Comparison of ENCODE assay signal across 10 cellular contexts in the genomic region with DNA sequence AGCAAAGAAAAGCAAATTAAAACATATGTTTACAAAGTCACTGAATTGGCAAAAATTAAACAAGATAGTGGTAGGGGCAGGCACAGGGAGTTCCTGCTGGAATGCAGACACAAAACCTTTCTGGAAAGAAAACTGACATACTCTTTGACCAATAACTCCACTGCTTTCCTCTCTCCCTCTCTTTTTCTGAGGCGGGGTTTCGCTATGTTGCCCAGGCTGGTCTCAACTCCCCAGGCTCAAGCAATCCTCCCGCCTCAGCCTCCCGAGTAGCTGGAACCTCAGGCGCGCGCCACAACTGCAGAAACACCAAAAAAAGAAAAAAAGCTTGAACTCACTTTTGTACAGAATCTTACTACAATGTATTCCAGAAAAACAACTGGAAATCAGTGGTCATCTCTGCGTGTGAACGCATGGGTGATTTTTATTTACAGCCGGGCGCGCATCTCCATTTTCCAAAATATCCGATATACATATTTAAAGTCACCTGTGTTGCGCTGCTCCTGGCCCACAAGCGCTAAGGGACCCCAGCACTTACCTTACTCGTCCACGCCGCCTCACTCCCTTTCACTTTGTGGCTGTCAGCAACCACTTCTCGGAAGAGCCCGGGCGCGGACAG. TPM values are rescaled to one million over a fixed set of nuclear protein-coding genes. Genes with fewer than 3 reads are reported as not detected.
DNase-seq lines count a peak whose midpoint lies in the region; ATAC-seq and TF ChIP-seq lines count a peak whose summit lies in the region.
"Had no signal": no experiment of that assay in that cellular context is flagged by ENCODE, and none has a peak within 500 bp of the region (broad histone marks: within the 10 kb centered on the region; RNA-seq: fewer than 3 reads in every experiment).

No MANE protein-coding gene starts in this region.

- no peak overlapping the region for H3K14ac ChIP-seq in neuronal stem cell (ENCODE audit: low read length)

- H3K9ac ChIP-seq in neuronal stem cell (ENCODE audit: low read depth, low read length, poor library complexity): no peak overlapping the region

- no peaks in the 10 kb centered on the region for H3K9me3 ChIP-seq in CD4-positive, CD25-positive, alpha-beta regulatory T cell (ENCODE audit: control insufficient read depth in 2 of 2, low read length in 2 of 2)
- H3K9me3 ChIP-seq in neuronal stem cell (replicated peaks in 1 of 2; ENCODE audit: control insufficient read depth in 2 of 2, insufficient read depth in 1 of 2, low read depth in 1 of 2, low read length in 2 of 2): no peaks in the 10 kb centered on the region

- H3K79me1 ChIP-seq in neuronal stem cell (ENCODE audit: low read depth, low read length): peaks cover 5% of the 10 kb centered on the region

- peak overlapping the region; percentile 95 for H3K27ac ChIP-seq in CD4-positive, CD25-positive, alpha-beta regulatory T cell (ENCODE audit: insufficient read depth, low read length, poor library complexity, severe bottlenecking)
- H3K27ac ChIP-seq in neuronal stem cell (replicated peaks; ENCODE audit: low read length): peak overlapping the region; percentile 67

- H2AFZ ChIP-seq in neuronal stem cell (ENCODE audit: low read length): peak overlapping the region; percentile 84

- H4K8ac ChIP-seq in neuronal stem cell (ENCODE audit: low read depth, low read length): no peak overlapping the region

- peak overlapping the region; percentile 95 to 99 (median 98) for H3K4me3 Mint-ChIP-seq in CD4-positive, CD25-positive, alpha-beta regulatory T cell
- H3K4me3 Mint-ChIP-seq in WTC11: peak overlapping the region; percentile 99

- POLR2A ChIA-PET in WTC11 (lab: Charles Lee): interaction anchor here (0.6 to 1.3 kb wide), 3 partner anchors 26 to 199 kb away, joined by 3 to 6 read pairs (median 6); no protein-coding TSS in a partner anchor

- CTCF ChIA-PET in WTC11 (lab: Charles Lee): interaction anchor here (0.5 to 2.6 kb wide), 10 partner anchors 14 to 816 kb away, joined by 3 to 16 read pairs (median 7); no protein-coding TSS in a partner anchor

- no peak overlapping the region for H3K23ac ChIP-seq in neuronal stem cell (ENCODE audit: low read depth, low read length, poor library complexity)

- peak overlapping the region; percentile 52 for H3K4me2 ChIP-seq in neuronal stem cell (ENCODE audit: insufficient read depth, low read length, poor library complexity, severe bottlenecking)

- H3K9me3 Mint-ChIP-seq in CD4-positive, CD25-positive, alpha-beta regulatory T cell: no peaks in the 10 kb centered on the region
- no peaks in the 10 kb centered on the region for H3K9me3 Mint-ChIP-seq in WTC11

- DNase-seq in CD4-positive, CD25-positive, alpha-beta regulatory T cell: peak in 1 of 3 donors; percentile 18
- no peak for DNase-seq in WTC11 (ENCODE audit: low spot score)
- DNase-seq in fibroblast of the aortic adventitia (ENCODE audit: low read depth): peak; percentile 86
- peak; percentile 17 for DNase-seq in neuronal stem cell (ENCODE audit: low spot score)
- no peak for DNase-seq in stimulated activated CD4-positive, alpha-beta T cell treated with anti-CD3 and anti-CD28 coated beads, Interleukin-4, amount 100 ng/mL, for 24 hours
- no peak for DNase-seq in ureter (ENCODE audit: low spot score)

- no peak overlapping the region for H2BK12ac ChIP-seq in neuronal stem cell (ENCODE audit: low read length)

- H3K4me1 Mint-ChIP-seq in CD4-positive, CD25-positive, alpha-beta regulatory T cell: peaks cover 27 to 68% (median 43%) of the 10 kb centered on the region in 4 donors
- H3K4me1 Mint-ChIP-seq in WTC11: peaks cover 11% of the 10 kb centered on the region

- H3K36me3 ChIP-seq in CD4-positive, CD25-positive, alpha-beta regulatory T cell (ENCODE audit: control insufficient read depth, insufficient read depth, low read length): peaks cover 44% of the 10 kb centered on the region
- H3K36me3 ChIP-seq in neuronal stem cell (replicated peaks in 1 of 2; ENCODE audit: control insufficient read depth in 2 of 2, insufficient read depth in 2 of 2, low read length in 2 of 2): peaks cover 20 to 61% of the 10 kb centered on the region in 2 donors

- H3K27me3 ChIP-seq in CD4-positive, CD25-positive, alpha-beta regulatory T cell (ENCODE audit: control insufficient read depth, insufficient read depth, low read length): no peaks in the 10 kb centered on the region
- no peaks in the 10 kb centered on the region for H3K27me3 ChIP-seq in neuronal stem cell (ENCODE audit: control insufficient read depth in 3 of 3, insufficient read depth in 3 of 3, low read depth in 1 of 3, low read length in 3 of 3)

- no peaks in the 10 kb centered on the region for H3K27me3 Mint-ChIP-seq in CD4-positive, CD25-positive, alpha-beta regulatory T cell
- H3K27me3 Mint-ChIP-seq in WTC11 (ENCODE audit: low read depth): no peaks in the 10 kb centered on the region

- H3K4me3 ChIP-seq in CD4-positive, CD25-positive, alpha-beta regulatory T cell (ENCODE audit: low read depth, low read length): peak overlapping the region; percentile 89
- H3K4me3 ChIP-seq in fibroblast of the aortic adventitia (ENCODE audit: low read depth, low read length) (peak overlapping the region; percentile 95), neuronal stem cell (ENCODE audit: low read length in 2 of 2) (peak overlapping the region; percentile 86 to 93)

- H2AK5ac ChIP-seq in neuronal stem cell (ENCODE audit: low read depth, low read length): no peak overlapping the region

- peak overlapping the region; percentile 62 for H3K18ac ChIP-seq in neuronal stem cell (ENCODE audit: low read length)

- no peak overlapping the region for H3K4ac ChIP-seq in neuronal stem cell (ENCODE audit: low read length)

- peaks cover 42% of the 10 kb centered on the region for H3K4me1 ChIP-seq in CD4-positive, CD25-positive, alpha-beta regulatory T cell (ENCODE audit: control insufficient read depth, insufficient read depth, low read length, poor library complexity, severe bottlenecking)
- peaks cover 4 to 10% of the 10 kb centered on the region in 2 donors for H3K4me1 ChIP-seq in neuronal stem cell (ENCODE audit: control insufficient read depth in 2 of 2, insufficient read depth in 1 of 2, low read depth in 1 of 2, low read length in 2 of 2)

- no CpG with 5 or more reads among the region's 22 CpGs for WGBS in neuronal stem cell (ENCODE audit: extremely low coverage in 2 of 2, insufficient read length in 2 of 2, insufficient replicate concordance in 1 of 2), 2 donors

- H2BK5ac ChIP-seq in neuronal stem cell (ENCODE audit: low read length): no peak overlapping the region

- H3K36me3 Mint-ChIP-seq in CD4-positive, CD25-positive, alpha-beta regulatory T cell: peaks cover 40% of the 10 kb centered on the region
- peaks cover 33% of the 10 kb centered on the region for H3K36me3 Mint-ChIP-seq in WTC11

- peak overlapping the region; percentile 98 to 99 (median 99) for H3K27ac Mint-ChIP-seq in CD4-positive, CD25-positive, alpha-beta regulatory T cell
- peak overlapping the region; percentile 96 for H3K27ac Mint-ChIP-seq in WTC11

- no peak overlapping the region for H2BK15ac ChIP-seq in neuronal stem cell (ENCODE audit: low read length)

- no peak overlapping the region for H2BK120ac ChIP-seq in neuronal stem cell (ENCODE audit: low read depth, low read length)

- ATAC-seq in CD4-positive, CD25-positive, alpha-beta regulatory T cell (ENCODE audit: low read depth in 2 of 2): peak; percentile 7 to 8
- ATAC-seq in HG02870 (IDR thresholded peaks at IDR 0.05; ENCODE audit: unreplicated experiment) (peak; percentile 24), WTC11 (no peak), GM18520 (IDR thresholded peaks at IDR 0.05; ENCODE audit: unreplicated experiment) (no peak)

- no peak for TF ChIP-seq CTCF in WTC11 (IDR thresholded peaks at IDR 0.05)
- TF ChIP-seq CTCF in fibroblast of the aortic adventitia (IDR thresholded peaks at IDR 0.05; ENCODE audit: insufficient read depth, low read length): no peak

- no peak overlapping the region for H4K91ac ChIP-seq in neuronal stem cell (ENCODE audit: low read depth, low read length, poor library complexity)

TF ChIP-seq in WTC11, 78 proteins besides CTCF, POLR2A, EP300 and RAD21 (continues in another document):
- 0 out of 2 replicates have a peak, but pooled peaks have one; percentile 54 for TF ChIP-seq ZNF121 (CRISPR knock-in tag; IDR thresholded peaks at IDR 0.05)
- no peak for TF ChIP-seq GABPB1 (CRISPR knock-in tag; IDR thresholded peaks at IDR 0.05)
- TF ChIP-seq, protein P1, sequence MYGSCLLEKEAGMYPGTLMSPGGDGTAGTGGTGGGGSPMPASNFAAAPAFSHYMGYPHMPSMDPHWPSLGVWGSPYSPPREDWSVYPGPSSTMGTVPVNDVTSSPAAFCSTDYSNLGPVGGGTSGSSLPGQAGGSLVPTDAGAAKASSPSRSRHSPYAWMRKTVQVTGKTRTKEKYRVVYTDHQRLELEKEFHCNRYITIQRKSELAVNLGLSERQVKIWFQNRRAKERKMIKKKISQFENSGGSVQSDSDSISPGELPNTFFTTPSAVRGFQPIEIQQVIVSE (CRISPR knock-in tag; IDR thresholded peaks at IDR 0.05; ENCODE audit: borderline replicate concordance): no peak

RNA-seq across cellular contexts. Expression of a gene that starts 0.5 kb away (rescaled TPM):
- total RNA-seq in CD4-positive, CD25-positive, alpha-beta regulatory T cell: 12.8 TPM
- polyA plus RNA-seq in CD4-positive, CD25-positive, alpha-beta regulatory T cell: 10 to 100 TPM; 14.5 to 18.5 (median 17.0) TPM
- total RNA-seq in WTC11 (2021): 8.3 to 9.9 TPM (median 9.0 TPM) in 3 replicates
- total RNA-seq in fibroblast of the aortic adventitia (ENCODE audit: low replicate concordance): 8.1 and 24.8 TPM in 2 replicates
- 5.3 TPM for polyA plus RNA-seq in neuronal stem cell (2013, experiment 1 of 2)
- 5.3 TPM for polyA plus RNA-seq in neuronal stem cell (2013, experiment 2 of 2)
- total RNA-seq in ureter: 13.9 TPM

RNA-seq across cellular contexts. Expression of a gene that starts 0.7 kb away (rescaled TPM):
- total RNA-seq in CD4-positive, CD25-positive, alpha-beta regulatory T cell: 113 TPM
- polyA plus RNA-seq in CD4-positive, CD25-positive, alpha-beta regulatory T cell: 10 to 100 TPM; 19.9 to 27.7 (median 23.7) TPM
- total RNA-seq in WTC11 (2021) (62.4 to 91.7 TPM (median 66.5 TPM) in 3 replicates), fibroblast of the aortic adventitia (ENCODE audit: low replicate concordance) (39.1 and 158 TPM in 2 replicates), ureter (50.1 TPM)
- polyA plus RNA-seq in neuronal stem cell (2013, experiment 1 of 2): 27.9 TPM
- 26.9 TPM for polyA plus RNA-seq in neuronal stem cell (2013, experiment 2 of 2)

RNA-seq across cellular contexts. Expression of a gene that starts 29.9 kb away (rescaled TPM):
- total RNA-seq in CD4-positive, CD25-positive, alpha-beta regulatory T cell: not detected
- polyA plus RNA-seq in CD4-positive, CD25-positive, alpha-beta regulatory T cell: under 1 TPM in 1 of 4 donors, not detected in 3; 0.67 TPM
- 0.37 TPM in 1 of 3 replicates, not detected in the others for total RNA-seq in WTC11 (2021)
- total RNA-seq in fibroblast of the aortic adventitia (ENCODE audit: low replicate concordance): not detected in 2 replicates
- polyA plus RNA-seq in neuronal stem cell (2013, experiment 1 of 2): 0.04 TPM
- polyA plus RNA-seq in neuronal stem cell (2013, experiment 2 of 2): 0.04 TPM
- not detected for total RNA-seq in ureter
- total RNA-seq: subcutaneous adipose tissue; T-helper 1 cell treated with Interleukin-12 subunit alpha and Interleukin-12 subunit beta and Interleukin-4 antibody, amounts not matched to agents 30 ng/mL and 1 ng/mL, for 36 hours had no signal

RNA-seq across cellular contexts. Expression of a gene that starts 38.6 kb away (rescaled TPM):
- total RNA-seq in CD4-positive, CD25-positive, alpha-beta regulatory T cell: not detected
- not detected for polyA plus RNA-seq in CD4-positive, CD25-positive, alpha-beta regulatory T cell
- total RNA-seq in WTC11 (2021): 10.0 to 20.6 TPM (median 11.1 TPM) in 3 replicates
- total RNA-seq in fibroblast of the aortic adventitia (ENCODE audit: low replicate concordance): 0.27 TPM in 1 of 2 replicates, not detected in the other
- polyA plus RNA-seq in neuronal stem cell (2013, experiment 1 of 2): 0.04 TPM
- polyA plus RNA-seq in neuronal stem cell (2013, experiment 2 of 2): not detected
- 3.9 TPM for total RNA-seq in ureter
- total RNA-seq: T-helper 1 cell treated with Interleukin-12 subunit alpha and Interleukin-12 subunit beta and Interleukin-4 antibody, amounts not matched to agents 30 ng/mL and 1 ng/mL, for 36 hours had no signal

Comparison
In these comparisons a context has a peak if more than half of its experiments do, and no peak if none do; other contexts are left out.
1. ATAC-seq: peak in CD4-positive, CD25-positive, alpha-beta regulatory T cell (2 of 2) and HG02870 (single experiment); none in WTC11 (single experiment) and GM18520 (single experiment).
2. DNase-seq: peak in fibroblast of the aortic adventitia (single experiment) and neuronal stem cell (single experiment); none in WTC11 (single experiment), stimulated activated CD4-positive, alpha-beta T cell treated with anti-CD3 and anti-CD28 coated beads, Interleukin-4, amount 100 ng/mL, for 24 hours (single experiment) and ureter (single experiment).
3. Peak in every context shown above with its lines, with median percentiles within 50 percentile points of each other: H3K4me3 ChIP-seq.